In the genomic region with DNA sequence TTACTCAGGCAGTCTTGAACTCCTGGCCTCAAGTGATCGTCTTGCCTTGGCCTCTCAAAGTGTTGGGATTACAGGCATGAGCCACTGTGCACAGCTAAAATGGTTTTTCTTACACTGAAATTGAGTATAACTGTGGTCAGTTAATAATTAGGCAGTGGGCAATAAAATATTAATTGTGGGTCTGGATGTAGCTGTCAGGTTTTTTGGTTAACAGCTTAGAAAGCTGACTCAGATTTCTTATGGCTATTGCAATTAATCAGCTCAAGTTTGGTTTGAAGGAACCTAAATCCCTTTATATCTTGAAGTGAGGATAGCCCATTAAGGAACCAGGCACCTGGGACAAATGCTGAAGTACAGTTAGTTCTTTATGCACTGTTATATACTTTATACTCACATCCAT, we compare ENCODE assay signal across 20 cellular contexts. TPM values are rescaled to one million over a fixed set of nuclear protein-coding genes. Genes with fewer than 3 reads are reported as not detected.
DNase-seq lines count a peak whose midpoint lies in the region; ATAC-seq and TF ChIP-seq lines count a peak whose summit lies in the region.
"Had no signal": no experiment of that assay in that cellular context is flagged by ENCODE, and none has a peak within 500 bp of the region (broad histone marks: within the 10 kb centered on the region; RNA-seq: fewer than 3 reads in every experiment).

No MANE protein-coding gene starts in this region.

- no peak overlapping the region for H3K9ac ChIP-seq in subcutaneous abdominal adipose tissue (ENCODE audit: low read length in 5 of 5)

- H3K4me3 Mint-ChIP-seq in central memory CD8-positive, alpha-beta T cell = peak overlapping the region; percentile 35
- H3K4me3 Mint-ChIP-seq in natural killer cell = no peak overlapping the region

- intact Hi-C loops in left ventricle myocardium inferior (cut with micrococcal nuclease) = no loop called here
- intact Hi-C loops in natural killer cell (cut with micrococcal nuclease) = no loop called here

- H3K27ac Mint-ChIP-seq in central memory CD8-positive, alpha-beta T cell (ENCODE audit: low read depth) = no peak overlapping the region
- H3K27ac Mint-ChIP-seq in natural killer cell = peak overlapping the region; percentile 76 to 77

- H3K27ac ChIP-seq in left ventricle myocardium inferior (replicated peaks) (peak overlapping the region; percentile 32), right atrium auricular region (peak overlapping the region in 1 of 2 donors; percentile 12), subcutaneous abdominal adipose tissue (ENCODE audit: low read depth, low read length) (peak overlapping the region; percentile 56)
- H3K27ac ChIP-seq: A549, C4-2B, RWPE1, SJCRH30 had no signal

- peaks cover 69% of the 10 kb centered on the region for H3K4me1 Mint-ChIP-seq in central memory CD8-positive, alpha-beta T cell
- peaks cover 75% of the 10 kb centered on the region in 2 donors for H3K4me1 Mint-ChIP-seq in natural killer cell

- H3K4me1 ChIP-seq in left ventricle myocardium inferior = peaks cover 79% of the 10 kb centered on the region
- H3K4me1 ChIP-seq in right atrium auricular region = peaks cover 0 to 56% of the 10 kb centered on the region in 2 donors
- peaks cover 0 to 53% (median 36%) of the 10 kb centered on the region in 5 donors for H3K4me1 ChIP-seq in subcutaneous abdominal adipose tissue (ENCODE audit: control insufficient read depth in 5 of 5, insufficient read depth in 5 of 5, low read length in 5 of 5)
- H3K4me1 ChIP-seq: SJCRH30 had no signal

- TF ChIP-seq CTCF in left ventricle myocardium inferior (IDR thresholded peaks at IDR 0.05; ENCODE audit: borderline replicate concordance) (no peak), right atrium auricular region (IDR thresholded peaks at IDR 0.05) (no peak), natural killer cell (IDR thresholded peaks at IDR 0.05) (no peak)

- DNase-seq in left ventricle myocardium inferior (no peak), right atrium auricular region (ENCODE audit: low spot score) (no peak), natural killer cell (no peak), HEK293T (ENCODE audit: extremely low spot score) (no peak), NCI-H748 treated with DMSO at 0.1 percent for 48 hours (lab: John Stamatoyannopoulos, UW) (no peak), AG08395 (ENCODE audit: low spot score) (no peak)
- no peak for DNase-seq in central memory CD8-positive, alpha-beta T cell (ENCODE audit: low spot score in 2 of 2)
- DNase-seq: COR-L47, GF-D8, Karpas-422, MM.1S, NCI-H1105 treated with DMSO at 0.1 percent for 48 hours, NCI-H1694 treated with DMSO at 0.1 percent for 48 hours, NCI-H446, NCI-H69, SJCRH30 had no signal

- H3K36me3 ChIP-seq in left ventricle myocardium inferior (peaks cover 17% of the 10 kb centered on the region), right atrium auricular region (peaks cover 21% of the 10 kb centered on the region), subcutaneous abdominal adipose tissue (ENCODE audit: control insufficient read depth in 5 of 5, insufficient read depth in 5 of 5, low read length in 5 of 5) (peaks cover 3 to 25% (median 12%) of the 10 kb centered on the region in 5 donors)

- H3K4me3 ChIP-seq in left ventricle myocardium inferior (no peak overlapping the region), right atrium auricular region (no peak overlapping the region), subcutaneous abdominal adipose tissue (ENCODE audit: low read depth in 1 of 5, low read length in 5 of 5) (no peak overlapping the region)
- H3K4me3 ChIP-seq: A549, SJCRH30 had no signal

- peaks cover 31% of the 10 kb centered on the region for H3K36me3 Mint-ChIP-seq in central memory CD8-positive, alpha-beta T cell (ENCODE audit: insufficient read depth)
- no peaks in the 10 kb centered on the region for H3K36me3 Mint-ChIP-seq in natural killer cell

- POLR2A ChIA-PET in HEK293T (lab: Yijun Ruan, JAX) = no interaction called here

- no peak for ATAC-seq in central memory CD8-positive, alpha-beta T cell (replicated peaks; ENCODE audit: extremely low read depth, poor library complexity, severe bottlenecking)
- no peak for ATAC-seq in natural killer cell
- ATAC-seq: A549 had no signal

- H3K9me3 ChIP-seq in left ventricle myocardium inferior (replicated peaks) (no peaks in the 10 kb centered on the region), right atrium auricular region (no peaks in the 10 kb centered on the region), subcutaneous abdominal adipose tissue (ENCODE audit: control insufficient read depth in 5 of 5, low read length in 5 of 5) (no peaks in the 10 kb centered on the region)
- H3K9me3 ChIP-seq: A549, SJCRH30 had no signal

- no peaks in the 10 kb centered on the region for H3K9me3 Mint-ChIP-seq in central memory CD8-positive, alpha-beta T cell
- no peaks in the 10 kb centered on the region for H3K9me3 Mint-ChIP-seq in natural killer cell

- H3K27me3 ChIP-seq in left ventricle myocardium inferior (ENCODE audit: low read depth) = no peaks in the 10 kb centered on the region
- no peaks in the 10 kb centered on the region for H3K27me3 ChIP-seq in right atrium auricular region
- H3K27me3 ChIP-seq in subcutaneous abdominal adipose tissue (ENCODE audit: control insufficient read depth in 5 of 5, insufficient read depth in 4 of 5, low read length in 5 of 5) = no peaks in the 10 kb centered on the region
- H3K27me3 ChIP-seq: SJCRH30 had no signal

- CTCF ChIA-PET in HEK293T (lab: Yijun Ruan, JAX) = no interaction called here

- no peaks in the 10 kb centered on the region for H3K27me3 Mint-ChIP-seq in central memory CD8-positive, alpha-beta T cell
- H3K27me3 Mint-ChIP-seq in natural killer cell (ENCODE audit: low read depth in 2 of 2) = no peaks in the 10 kb centered on the region

TF ChIP-seq in HEK293T, 16 proteins besides CTCF, POLR2A, EP300 and RAD21:
- TF ChIP-seq LEF1 (IDR thresholded peaks at IDR 0.05; ENCODE audit: borderline replicate concordance) = no peak
- TF ChIP-seq NFRKB (IDR thresholded peaks at IDR 0.05) = no peak
- no peak for TF ChIP-seq SUZ12 (IDR thresholded peaks at IDR 0.05)
- no peak for TF ChIP-seq HDGF (IDR thresholded peaks at IDR 0.05; ENCODE audit: borderline replicate concordance)
- no peak for TF ChIP-seq L3MBTL2 (conservative IDR thresholded peaks at IDR 0.05)
- TF ChIP-seq FOXK2 (IDR thresholded peaks at IDR 0.05) = no peak
- no peak for TF ChIP-seq FOXA1 (IDR thresholded peaks at IDR 0.05)
- TF ChIP-seq PKNOX1 (IDR thresholded peaks at IDR 0.05) = no peak
- TF ChIP-seq ZNF384 (IDR thresholded peaks at IDR 0.05) = no peak
- no peak for TF ChIP-seq ARNT (IDR thresholded peaks at IDR 0.05)
- no peak for TF ChIP-seq SP1 (IDR thresholded peaks at IDR 0.05)
- TF ChIP-seq BHLHE40 (IDR thresholded peaks at IDR 0.05; ENCODE audit: borderline replicate concordance) = no peak

RNA-seq across cellular contexts. Expression of gene GOLGA4, which starts 5.1 kb away (rescaled TPM):
- total RNA-seq in left ventricle myocardium inferior (202 TPM), right atrium auricular region (100 to 1,000 TPM in 1 of 2 donors, 10 to 100 TPM in 1; 96.3 to 144 TPM), natural killer cell (10 to 100 TPM; 73.4 to 88.6 (median 80.0) TPM)
